ENCODE assay signal across 8 cellular contexts in the genomic region with DNA sequence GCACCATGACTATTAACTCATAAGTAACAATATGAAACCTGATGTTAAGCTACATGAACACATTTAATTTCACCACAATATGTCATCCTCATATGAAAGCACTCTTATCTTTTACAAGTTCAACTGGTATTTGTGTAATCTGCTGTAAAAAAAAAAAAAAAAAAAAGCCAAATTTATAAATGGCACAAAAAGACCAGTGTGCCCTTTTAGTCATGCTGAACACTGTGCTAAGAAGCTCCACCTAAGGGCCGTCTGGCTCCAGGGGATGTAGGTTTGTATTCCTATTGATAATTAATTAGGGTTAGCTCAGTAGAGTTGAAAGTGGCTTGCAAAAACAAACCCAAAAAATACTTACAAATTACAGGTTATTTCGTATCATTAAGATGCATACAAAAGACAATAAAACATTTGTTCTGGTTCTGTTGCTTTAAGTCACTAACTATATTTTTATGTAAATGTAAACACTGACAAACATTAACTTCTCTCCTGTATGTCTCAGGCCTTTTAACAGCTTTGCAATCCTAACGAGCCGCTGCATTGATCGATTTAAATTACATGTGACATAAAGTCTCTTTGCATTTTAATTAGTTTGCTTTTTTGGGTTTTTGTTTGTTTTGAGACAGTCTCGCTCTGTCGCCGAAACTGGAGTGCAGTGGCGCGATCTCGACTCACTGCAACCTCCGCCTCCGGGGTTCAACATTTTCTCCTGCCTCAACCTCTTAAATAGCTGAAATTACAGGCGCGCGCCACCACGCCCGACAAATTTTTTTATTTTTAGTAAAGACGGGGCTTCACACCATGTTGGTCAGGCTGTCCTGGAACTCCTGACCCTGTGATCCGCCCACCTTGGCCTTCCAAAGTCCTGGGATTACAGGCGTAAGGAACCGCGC.
DNase-seq lines count a peak whose midpoint lies in the region; ATAC-seq, FAIRE-seq and TF ChIP-seq lines count a peak whose summit lies in the region.

No MANE protein-coding gene starts in this region.

- H3K27ac ChIP-seq in breast epithelium (peak overlapping the region; percentile 94 to 99), lung (ENCODE audit: low read depth in 1 of 2, low read length in 1 of 2) (peak overlapping the region; percentile 88 to 98), thyroid gland (peak overlapping the region; percentile 87 to 97 (median 89))

- H3K36me3 ChIP-seq in BJ (ENCODE audit: control insufficient read depth, insufficient read depth, low read length) (no peaks in the 10 kb centered on the region), H7 (replicated peaks; ENCODE audit: control insufficient read depth, insufficient read depth, low read length) (no peaks in the 10 kb centered on the region), breast epithelium (no peaks in the 10 kb centered on the region), lung (ENCODE audit: control insufficient read depth in 2 of 2, insufficient read depth in 2 of 2, low read length in 2 of 2) (no peaks in the 10 kb centered on the region), thyroid gland (no peaks in the 10 kb centered on the region)

- CTCF ChIA-PET in BJ (lab: Yijun Ruan, JAX) = interaction anchor here (0.6 to 2.2 kb wide), 4 partner anchors 10 to 397 kb away, joined by 3 to 6 read pairs (median 5); a partner anchor contains a TSS

- 0 to 2% methylated on average over 23 of the region's 23 CpGs for WGBS in lung, 2 donors
- 2% methylated on average over 23 of the region's 23 CpGs for WGBS in thyroid gland, 2 donors

- intact Hi-C loops in breast epithelium (cut with DNase I; ENCODE audit: low total_unique reads) (no loop called here), thyroid gland (cut with DNase I) (loop anchor here (10.0 kb wide), 1 partner anchor 143 kb away; a partner anchor contains a TSS)

- H3K27me3 ChIP-seq in BJ (ENCODE audit: control insufficient read depth, insufficient read depth, low read length) (no peaks in the 10 kb centered on the region), H7 (ENCODE audit: control insufficient read depth, insufficient read depth, low read length) (no peaks in the 10 kb centered on the region), breast epithelium (no peaks in the 10 kb centered on the region), lung (ENCODE audit: control insufficient read depth, insufficient read depth) (no peaks in the 10 kb centered on the region), thyroid gland (no peaks in the 10 kb centered on the region)

- FAIRE-seq in RCC 7860 (lab: Jason Lieb, UNC) = no peak

- no peak for ATAC-seq in lung (ENCODE audit: insufficient read depth, low FRiP score)
- ATAC-seq in GM18517 (IDR thresholded peaks at IDR 0.05; ENCODE audit: unreplicated experiment) = no peak

- H3K9me3 ChIP-seq in breast epithelium = no peaks in the 10 kb centered on the region
- H3K9me3 ChIP-seq in lung (ENCODE audit: control insufficient read depth in 2 of 2, insufficient read depth in 1 of 2, low read length in 1 of 2) = peaks cover 0 to 3% of the 10 kb centered on the region in 2 donors
- H3K9me3 ChIP-seq in thyroid gland = no peaks in the 10 kb centered on the region

- H3K4me3 ChIP-seq in BJ (ENCODE audit: low read depth, low read length) (peak overlapping the region; percentile 82), H7 (ENCODE audit: insufficient read depth, low read depth, low read length) (peak overlapping the region; percentile 79), breast epithelium (peak overlapping the region; percentile 49 to 76 (median 76)), lung (peak overlapping the region; percentile 31), thyroid gland (replicated peaks in 1 of 3) (peak overlapping the region; percentile 43 to 63 (median 54))

- no peaks in the 10 kb centered on the region for H3K4me1 ChIP-seq in breast epithelium
- peaks cover 2 to 12% of the 10 kb centered on the region in 2 donors for H3K4me1 ChIP-seq in lung (ENCODE audit: control insufficient read depth in 2 of 2, insufficient read depth in 2 of 2, low read length in 2 of 2)
- peaks cover 4 to 5% of the 10 kb centered on the region in 2 donors for H3K4me1 ChIP-seq in thyroid gland

- TF ChIP-seq CTCF in BJ (IDR thresholded peaks at IDR 0.05; ENCODE audit: insufficient read depth, low read depth, low read length) = peak; percentile 12; the same call in 1 of the 2 replicates
- peak in 1 of 3 donors; percentile 22 for TF ChIP-seq CTCF in breast epithelium (IDR thresholded peaks at IDR 0.05)
- TF ChIP-seq CTCF in lung (IDR thresholded peaks at IDR 0.05; ENCODE audit: control extremely low read depth, extremely low read depth) = no peak
- no peak for TF ChIP-seq CTCF in thyroid gland (IDR thresholded peaks at IDR 0.05)

- no peak for DNase-seq in BJ (ENCODE audit: low read depth)
- no peak for DNase-seq in H7
- peak; percentile 54 for DNase-seq in RCC 7860 (ENCODE audit: low spot score)
- DNase-seq in breast epithelium (ENCODE audit: low spot score in 2 of 2) = peak in 1 of 2 donors; percentile 39
- no peak for DNase-seq in lung (ENCODE audit: low spot score)
- peak; percentile 39 to 43 for DNase-seq in thyroid gland
- DNase-seq in ecto neural progenitor cell (ENCODE audit: low spot score) = no peak

- TF ChIP-seq POLR2A in breast epithelium (IDR thresholded peaks at IDR 0.05) (no peak), thyroid gland (IDR thresholded peaks at IDR 0.05) (no peak)

- POLR2A ChIA-PET in BJ (lab: Charles Lee) = interaction anchor here (0.6 to 5.8 kb wide), 21 partner anchors 9 to 949 kb away, joined by 3 to 83 read pairs (median 7); a partner anchor contains a TSS

Comparison
In these comparisons a context has a peak if more than half of its experiments do, and no peak if none do; other contexts are left out.
1. DNase-seq: peak in RCC 7860 (single experiment) and thyroid gland (2 of 2); none in BJ (single experiment), H7 (single experiment), lung (single experiment) and ecto neural progenitor cell (single experiment).
2. H3K4me3 ChIP-seq: peak in every context shown above with its lines; median percentile 82 in BJ; 79 in H7; 76 in breast epithelium; 54 in thyroid gland; 31 in lung.
3. Peak in every context shown above with its lines, with median percentiles within 50 percentile points of each other: H3K27ac ChIP-seq.